Comparison of ENCODE assay signal across 1 cellular context in genomic region chr19:40154121-40154680, GRCh38.
TF ChIP-seq lines count a peak whose summit lies in the region.

No MANE protein-coding gene starts in this region.

TF ChIP-seq in WTC11, 78 proteins besides CTCF, POLR2A, EP300 and RAD21 (continued from another document):
- no peak for TF ChIP-seq ARID4B (CRISPR knock-in tag; IDR thresholded peaks at IDR 0.05; ENCODE audit: borderline replicate concordance)
- no peak for TF ChIP-seq SOX15 (CRISPR knock-in tag; IDR thresholded peaks at IDR 0.05)
- TF ChIP-seq OVOL2 (CRISPR knock-in tag; IDR thresholded peaks at IDR 0.05; ENCODE audit: borderline replicate concordance) = no peak
- no peak for TF ChIP-seq SP1 (CRISPR knock-in tag; conservative IDR thresholded peaks at IDR 0.05)
- no peak for TF ChIP-seq NFE2L1 (CRISPR knock-in tag; IDR thresholded peaks at IDR 0.05)
- TF ChIP-seq ZNF671 (CRISPR knock-in tag; IDR thresholded peaks at IDR 0.05) = no peak
- TF ChIP-seq MLX (CRISPR knock-in tag; IDR thresholded peaks at IDR 0.05) = no peak
- TF ChIP-seq JAZF1 (CRISPR knock-in tag; IDR thresholded peaks at IDR 0.05) = no peak
- TF ChIP-seq ATF1 (CRISPR knock-in tag; IDR thresholded peaks at IDR 0.05) = no peak
- TF ChIP-seq ESRRA (CRISPR knock-in tag; IDR thresholded peaks at IDR 0.05; ENCODE audit: borderline replicate concordance) = no peak
- no peak for TF ChIP-seq FOXJ3 (CRISPR knock-in tag; IDR thresholded peaks at IDR 0.05; ENCODE audit: borderline replicate concordance)
